In genomic region chr3:40504636-40505430, GRCh38 we compare ENCODE assay signal across 8 cellular contexts. TPM values are rescaled to one million over a fixed set of nuclear protein-coding genes. Genes with fewer than 3 reads are reported as not detected.
DNase-seq lines count a peak whose midpoint lies in the region; ATAC-seq, FAIRE-seq and TF ChIP-seq lines count a peak whose summit lies in the region.

No MANE protein-coding gene starts in this region.

- TF ChIP-seq CTCF in left lung (IDR thresholded peaks at IDR 0.05): no peak

- peak overlapping the region in 1 of 2 donors; percentile 56 for H3K4me3 ChIP-seq in left lung

- H3K4me1 ChIP-seq in left lung: peaks cover 0 to 20% of the 10 kb centered on the region in 2 donors

- peak; percentile 56 for FAIRE-seq in urothelium cell line (lab: Jason Lieb, UNC)

- ATAC-seq in left lung: peak; percentile 31
- ATAC-seq in GM18519 (IDR thresholded peaks at IDR 0.05; ENCODE audit: low FRiP score, unreplicated experiment): no peak

- no peaks in the 10 kb centered on the region for H3K27me3 ChIP-seq in left lung

- peak; percentile 10 for DNase-seq in stimulated activated CD4-positive, alpha-beta T cell treated with anti-CD3 and anti-CD28 coated beads, Interleukin-15, amount 100 ng/mL, for 24 hours
- DNase-seq in stimulated activated CD4-positive, alpha-beta T cell treated with anti-CD3 and anti-CD28 coated beads, Interleukin-2, amount 100 ng/mL, for 24 hours: no peak
- DNase-seq in astrocyte of the hippocampus (ENCODE audit: low read depth, low spot score) (peak; percentile 82), left lung (no peak), urothelium cell line (ENCODE audit: low spot score) (peak; percentile 75), cerebellum (ENCODE audit: low spot score) (no peak)
- no peak for DNase-seq in activated CD4-positive, CD25-positive, alpha-beta regulatory T cell treated with anti-CD3 and anti-CD28 coated beads, Interleukin-2, amount 50 U/mL, for 72 hours

- H3K9me3 ChIP-seq in left lung: no peaks in the 10 kb centered on the region

- H3K27ac ChIP-seq in left lung: peak overlapping the region; percentile 40 to 78

- intact Hi-C loops in left lung (cut with DNase I): no loop called here

- no peaks in the 10 kb centered on the region for H3K36me3 ChIP-seq in left lung

RNA-seq across cellular contexts. Expression of gene ZNF620, which starts 1.0 kb away (rescaled TPM):
- 1 to 10 TPM; 5.5 to 6.0 TPM for total RNA-seq in left lung
- total RNA-seq in cerebellum: 12.5 TPM

RNA-seq across cellular contexts. Expression of gene ZNF621, which starts 19.9 kb away (rescaled TPM):
- total RNA-seq in left lung: 10 to 100 TPM; 17.6 to 22.6 TPM
- 16.2 TPM for total RNA-seq in cerebellum

RNA-seq across cellular contexts. Expression of gene ZNF619, which starts 27.9 kb away (rescaled TPM):
- total RNA-seq in left lung (1 to 10 TPM; 6.9 TPM), cerebellum (10.1 TPM)

RNA-seq across cellular contexts. Expression of gene RPL14, which starts 47.7 kb away (rescaled TPM):
- total RNA-seq in left lung (1,000 to 10,000 TPM; 1,295 to 1,533 TPM), cerebellum (111 TPM)

Comparison
In these comparisons a context has a peak if more than half of its experiments do, and no peak if none do; other contexts are left out.
1. DNase-seq: peak in stimulated activated CD4-positive, alpha-beta T cell treated with anti-CD3 and anti-CD28 coated beads, Interleukin-15, amount 100 ng/mL, for 24 hours (single experiment), astrocyte of the hippocampus (single experiment) and urothelium cell line (single experiment); none in stimulated activated CD4-positive, alpha-beta T cell treated with anti-CD3 and anti-CD28 coated beads, Interleukin-2, amount 100 ng/mL, for 24 hours (0 of 2), left lung (0 of 2), activated CD4-positive, CD25-positive, alpha-beta regulatory T cell treated with anti-CD3 and anti-CD28 coated beads, Interleukin-2, amount 50 U/mL, for 72 hours (single experiment) and cerebellum (single experiment).